Comparison of ENCODE assay signal across 8 cellular contexts in genomic region chr12:124920353-124920935, GRCh38. TPM values are rescaled to one million over a fixed set of nuclear protein-coding genes. Genes with fewer than 3 reads are reported as not detected.
DNase-seq lines count a peak whose midpoint lies in the region; ATAC-seq and TF ChIP-seq lines count a peak whose summit lies in the region.

No MANE protein-coding gene starts in this region.

- 80 to 85% methylated on average over 4 of the region's 4 CpGs for WGBS in body of pancreas, 2 donors

- TF ChIP-seq POLR2A in body of pancreas (IDR thresholded peaks at IDR 0.05) (no peak), vagina (IDR thresholded peaks at IDR 0.05) (no peak)

- DNase-seq in left ventricle myocardium inferior (no peak), cardiac septum (ENCODE audit: low spot score) (no peak), body of pancreas (no peak), vagina (ENCODE audit: extremely low spot score in 2 of 2) (no peak), DMS114 treated with DMSO at 0.1 percent for 48 hours (lab: John Stamatoyannopoulos, UW; ENCODE audit: unreplicated experiment) (no peak)

- H3K27ac ChIP-seq in left ventricle myocardium inferior (replicated peaks) = peak overlapping the region; percentile 100
- peak overlapping the region in 3 of 4 donors; percentile 4 to 96 (median 53) for H3K27ac ChIP-seq in body of pancreas
- H3K27ac ChIP-seq in muscle layer of duodenum (ENCODE audit: low read length) = peak overlapping the region; percentile 99
- peak overlapping the region; percentile 100 for H3K27ac ChIP-seq in vagina

- no peak for ATAC-seq in body of pancreas
- no peak for ATAC-seq in HG03097 (IDR thresholded peaks at IDR 0.05; ENCODE audit: low FRiP score, unreplicated experiment)
- no peak for ATAC-seq in GM19351 (IDR thresholded peaks at IDR 0.05; ENCODE audit: unreplicated experiment)

- peaks cover 58% of the 10 kb centered on the region for H3K4me1 ChIP-seq in left ventricle myocardium inferior
- H3K4me1 ChIP-seq in body of pancreas = peaks cover 40% of the 10 kb centered on the region
- peaks cover 17 to 28% of the 10 kb centered on the region in 2 donors for H3K4me1 ChIP-seq in muscle layer of duodenum (ENCODE audit: control insufficient read depth in 1 of 2, insufficient read depth in 2 of 2, low read length in 2 of 2)
- H3K4me1 ChIP-seq in vagina = peaks cover 64% of the 10 kb centered on the region

- H3K4me3 ChIP-seq in left ventricle myocardium inferior (no peak overlapping the region), body of pancreas (no peak overlapping the region), muscle layer of duodenum (ENCODE audit: low read depth in 1 of 2, low read length in 2 of 2) (no peak overlapping the region), vagina (no peak overlapping the region)

- no peaks in the 10 kb centered on the region for H3K9me3 ChIP-seq in left ventricle myocardium inferior (replicated peaks)
- H3K9me3 ChIP-seq in body of pancreas = no peaks in the 10 kb centered on the region
- no peaks in the 10 kb centered on the region for H3K9me3 ChIP-seq in muscle layer of duodenum (ENCODE audit: control insufficient read depth in 1 of 2, low read length in 2 of 2)
- no peaks in the 10 kb centered on the region for H3K9me3 ChIP-seq in vagina

- H3K27me3 ChIP-seq in left ventricle myocardium inferior (ENCODE audit: low read depth) (no peaks in the 10 kb centered on the region), body of pancreas (no peaks in the 10 kb centered on the region), muscle layer of duodenum (ENCODE audit: low read depth, low read length) (no peaks in the 10 kb centered on the region), vagina (no peaks in the 10 kb centered on the region)

- intact Hi-C loops in left ventricle myocardium inferior (cut with micrococcal nuclease) = no loop called here
- intact Hi-C loops in cardiac septum (cut with DNase I) = no loop called here
- intact Hi-C loops in body of pancreas (cut with DNase I) = no loop called here
- intact Hi-C loops in vagina (cut with DNase I) = no loop called here

- TF ChIP-seq CTCF in left ventricle myocardium inferior (IDR thresholded peaks at IDR 0.05; ENCODE audit: borderline replicate concordance) (no peak), body of pancreas (IDR thresholded peaks at IDR 0.05) (no peak), vagina (IDR thresholded peaks at IDR 0.05) (no peak)

- H3K36me3 ChIP-seq in left ventricle myocardium inferior (no peaks in the 10 kb centered on the region), body of pancreas (replicated peaks in 1 of 2; ENCODE audit: insufficient read depth in 1 of 2, low read depth in 2 of 2) (no peaks in the 10 kb centered on the region), muscle layer of duodenum (ENCODE audit: control insufficient read depth in 1 of 2, insufficient read depth in 2 of 2, low read length in 2 of 2) (peaks cover 0 to 20% of the 10 kb centered on the region in 2 donors), vagina (no peaks in the 10 kb centered on the region)

RNA-seq across cellular contexts. Expression of gene UBC, which starts 6.0 kb away (rescaled TPM):
- 1,154 TPM for total RNA-seq in left ventricle myocardium inferior
- 1,009 TPM for total RNA-seq in cardiac septum
- 100 to 1,000 TPM; 637 to 675 TPM for total RNA-seq in body of pancreas
- 2,671 TPM for total RNA-seq in vagina

RNA-seq across cellular contexts. Expression of gene SCARB1, which starts 56.8 kb away (rescaled TPM):
- 11.1 TPM for total RNA-seq in left ventricle myocardium inferior
- total RNA-seq in cardiac septum = 8.6 TPM
- 10 to 100 TPM; 16.5 to 18.9 TPM for total RNA-seq in body of pancreas
- total RNA-seq in vagina = 20.6 TPM
